23 cellular contexts compared by ENCODE assay signal in the genomic region with DNA sequence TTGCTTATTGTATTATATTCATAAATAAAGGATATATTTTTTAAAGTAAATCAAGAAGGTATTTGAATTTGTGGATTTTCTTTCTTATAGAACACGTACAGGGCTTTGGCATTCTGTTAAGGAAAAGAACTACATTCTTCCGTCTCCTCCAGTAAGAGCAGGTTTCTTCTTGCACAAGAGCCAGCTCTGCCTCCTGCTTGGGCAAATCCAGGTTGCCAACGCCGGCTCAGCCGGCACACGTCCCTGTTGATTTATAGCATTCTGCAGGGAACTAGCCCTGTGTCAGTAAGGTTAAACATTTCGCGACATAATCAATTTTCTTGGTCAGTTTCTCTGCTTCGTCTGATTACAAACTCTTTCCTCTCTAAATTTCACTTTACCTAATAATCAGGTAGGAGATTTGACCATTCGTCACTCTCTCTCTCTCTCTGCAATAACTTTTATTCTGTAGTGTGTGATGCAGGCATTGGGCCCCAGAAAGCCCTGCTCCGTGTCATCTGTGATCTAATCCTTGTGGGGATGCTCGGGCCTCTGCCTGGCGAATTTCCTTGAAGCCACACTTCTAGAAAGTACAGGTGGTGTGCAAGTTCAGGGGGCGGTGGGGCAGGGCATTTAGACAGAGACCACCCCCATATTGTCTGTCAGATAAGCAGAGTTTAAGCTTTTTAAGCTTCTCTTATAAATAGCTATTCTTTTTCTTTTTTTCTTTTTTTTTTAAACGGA. TPM values are rescaled to one million over a fixed set of nuclear protein-coding genes. Genes with fewer than 3 reads are reported as not detected.
"Had no signal": no experiment of that assay in that cellular context is flagged by ENCODE, and none has a peak within 500 bp of the region (broad histone marks: within the 10 kb centered on the region; RNA-seq: fewer than 3 reads in every experiment).

No MANE protein-coding gene starts in this region.

- ATAC-seq: activated T-cell treated with anti-CD3 and anti-CD28 coated beads, Interleukin-2, amount 50 U/mL, for 72 hours; left lobe of liver; stimulated activated naive CD8-positive, alpha-beta T cell treated with anti-CD3 and anti-CD28 coated beads, Interleukin-15, Interleukin-2, amounts not matched to agents 100 U/mL and 50 U/mL, for 24 hours had no signal

- H3K9me3 ChIP-seq: right atrium auricular region, tibial nerve, uterus had no signal

- H3K4me3 ChIP-seq: lung, right atrium auricular region, tibial nerve, uterus had no signal

- H3K4me1 ChIP-seq: right atrium auricular region, tibial nerve, uterus had no signal

- H3K27me3 ChIP-seq: right atrium auricular region, tibial nerve, uterus had no signal

- DNase-seq: activated CD4-positive, CD25-positive, alpha-beta regulatory T cell treated with anti-CD3 and anti-CD28 coated beads, Interleukin-2, amount 50 U/mL, for 72 hours; activated effector memory CD4-positive, alpha-beta T cell treated with anti-CD3 and anti-CD28 coated beads, Interleukin-2, amount 50 U/mL, for 16 hours; activated naive CD4-positive, alpha-beta T cell treated with anti-CD3 and anti-CD28 coated beads, Interleukin-2, amount 50 U/mL, for 16 hours; activated T-cell treated with anti-CD3 and anti-CD28 coated beads, Interleukin-2, amount 50 U/mL, for 72 hours; aorta; cerebellar nuclear complex; effector memory CD4-positive, alpha-beta T cell; foreskin fibroblast; hypothalamus; stimulated activated naive CD8-positive, alpha-beta T cell treated with anti-CD3 and anti-CD28 coated beads, Interleukin-15, Interleukin-2, amounts not matched to agents 100 U/mL and 50 U/mL, for 24 hours; substantia nigra; T-helper 1 cell; T1000; uterus had no signal

- H3K36me3 ChIP-seq: right atrium auricular region, tibial nerve, uterus had no signal

- H3K27ac ChIP-seq: right atrium auricular region, tibial nerve, uterus had no signal

RNA-seq across cellular contexts. Expression of a gene that starts 53.2 kb away (rescaled TPM):
- total RNA-seq: activated CD8-positive, alpha-beta memory T cell treated with anti-CD3 and anti-CD28 coated beads for 36 hours; activated T-cell treated with anti-CD3 and anti-CD28 coated beads, Interleukin-2, amount 50 U/mL, for 72 hours; endothelial cell of umbilical vein; left lobe of liver; myocyte; progenitor cell of endocrine pancreas; skeletal muscle tissue; uterus had no signal
